Comparison of ENCODE assay signal across 19 cellular contexts in genomic region chr10:11609052-11609451, GRCh38. TPM values are rescaled to one million over a fixed set of nuclear protein-coding genes. Genes with fewer than 3 reads are reported as not detected.
DNase-seq lines count a peak whose midpoint lies in the region; ATAC-seq and TF ChIP-seq lines count a peak whose summit lies in the region.
"Had no signal": no experiment of that assay in that cellular context is flagged by ENCODE, and none has a peak within 500 bp of the region (broad histone marks: within the 10 kb centered on the region; RNA-seq: fewer than 3 reads in every experiment).

No MANE protein-coding gene starts in this region.

- H3K27me3 ChIP-seq in A673 (replicated peaks; ENCODE audit: insufficient read depth, low read depth, low read length, poor library complexity), result no peaks in the 10 kb centered on the region
- H3K27me3 ChIP-seq: foreskin keratinocyte, Peyer's patch, transverse colon had no signal

- H3K36me3 Mint-ChIP-seq in T-helper 17 cell (ENCODE audit: low read depth), result peaks cover 3% of the 10 kb centered on the region

- POLR2A ChIA-PET in A673 (lab: Charles Lee; ENCODE audit: low non-redundant PET), result no interaction called here

- H3K4me3 ChIP-seq in A673 (ENCODE audit: low read depth, low read length, poor library complexity, severe bottlenecking), result peak overlapping the region; percentile 95
- peak overlapping the region; percentile 33 for H3K4me3 ChIP-seq in GM12875 (ENCODE audit: low read depth, low read length)
- H3K4me3 ChIP-seq in mesodermal cell (ENCODE audit: extremely low read depth, insufficient read depth, low read length, poor library complexity, severe bottlenecking), result peak overlapping the region; percentile 61
- H3K4me3 ChIP-seq in foreskin fibroblast (ENCODE audit: low read depth in 1 of 2, low read length in 2 of 2), result no peak overlapping the region
- H3K4me3 ChIP-seq in mucosa of descending colon, result no peak overlapping the region
- H3K4me3 ChIP-seq: transverse colon had no signal

- TF ChIP-seq CTCF in A673 (conservative IDR thresholded peaks at IDR 0.05; ENCODE audit: low read depth, low read length), result no peak
- no peak for TF ChIP-seq CTCF in GM12875 (IDR thresholded peaks at IDR 0.05; ENCODE audit: borderline replicate concordance, insufficient read depth, low read depth, low read length)
- TF ChIP-seq CTCF in foreskin fibroblast (IDR thresholded peaks at IDR 0.05; ENCODE audit: low read depth, low read length), result no peak
- TF ChIP-seq CTCF in mucosa of descending colon (IDR thresholded peaks at IDR 0.05), result no peak

- peaks cover 23% of the 10 kb centered on the region for H3K4me1 Mint-ChIP-seq in T-helper 17 cell

- ATAC-seq in T-helper 17 cell (no peak), mucosa of descending colon (no peak), HG02678 (IDR thresholded peaks at IDR 0.05; ENCODE audit: unreplicated experiment) (no peak)
- ATAC-seq: foreskin keratinocyte had no signal

- BruUV-seq in A673 (replicated peaks; lab: Mats Ljungman, UMichigan), result no TSS peak

- DNase-seq in A673 (ENCODE audit: low spot score) (no peak), T-helper 17 cell (no peak), foreskin fibroblast (no peak), mucosa of descending colon (no peak)
- no peak for DNase-seq in activated CD4-positive, CD25-positive, alpha-beta regulatory T cell (lab: John Stamatoyannopoulos, UW)
- DNase-seq: ACHN; activated CD4-positive, alpha-beta T cell treated with anti-CD3 and anti-CD28 coated beads, Interleukin-2, amount 50 U/mL, for 1 hour; activated T-cell treated with anti-CD3 and anti-CD28 coated beads for 4 hours; aorta; foreskin keratinocyte; NCI-H2081 treated with DMSO at 0.1 percent for 48 hours; NCI-H524 treated with DMSO at 0.1 percent for 48 hours; Peyer's patch; posterior cingulate gyrus; transverse colon had no signal

- H3K27ac ChIP-seq in A673 (ENCODE audit: low read depth, low read length, poor library complexity, severe bottlenecking), result no peak overlapping the region
- no peak overlapping the region for H3K27ac ChIP-seq in mesodermal cell (ENCODE audit: low read depth, low read length, severe bottlenecking)
- H3K27ac ChIP-seq: foreskin keratinocyte had no signal

- CTCF ChIA-PET in A673 (lab: Charles Lee), result no interaction called here

- H3K4me1 ChIP-seq in A673 (ENCODE audit: insufficient read depth, low read length, poor library complexity, severe bottlenecking), result peaks cover 48% of the 10 kb centered on the region
- peaks cover under 1% of the 10 kb centered on the region for H3K4me1 ChIP-seq in mesodermal cell (ENCODE audit: control insufficient read depth, insufficient read depth, low read length, poor library complexity, severe bottlenecking)
- H3K4me1 ChIP-seq in mucosa of descending colon (ENCODE audit: low read depth), result peaks cover 18% of the 10 kb centered on the region

- H3K9me3 ChIP-seq in A673 (ENCODE audit: low read depth, low read length, poor library complexity, severe bottlenecking) (no peaks in the 10 kb centered on the region), T-helper 17 cell (ENCODE audit: control insufficient read depth, low read length, poor library complexity, severe bottlenecking) (no peaks in the 10 kb centered on the region), mesodermal cell (ENCODE audit: control insufficient read depth, low read length) (peaks cover 7% of the 10 kb centered on the region), mucosa of descending colon (no peaks in the 10 kb centered on the region)
- H3K9me3 ChIP-seq: Peyer's patch, transverse colon had no signal

- H3K27me3 Mint-ChIP-seq in T-helper 17 cell, result peaks cover 8% of the 10 kb centered on the region

- H3K36me3 ChIP-seq in A673 (ENCODE audit: insufficient read depth, low read length, poor library complexity, severe bottlenecking), result no peaks in the 10 kb centered on the region
- no peaks in the 10 kb centered on the region for H3K36me3 ChIP-seq in mesodermal cell (ENCODE audit: control insufficient read depth, insufficient read depth, low read length)
- no peaks in the 10 kb centered on the region for H3K36me3 ChIP-seq in mucosa of descending colon (ENCODE audit: low read depth)
- H3K36me3 ChIP-seq: Peyer's patch, transverse colon had no signal

- intact Hi-C loops in A673 (cut with micrococcal nuclease; ENCODE audit: unreplicated experiment) (loop anchor here (5.0 kb wide), 1 partner anchor 47 kb away; no protein-coding TSS in a partner anchor), mucosa of descending colon (cut with DNase I, micrococcal nuclease) (no loop called here)

- 86 to 93% methylated on average over 4 to 7 of the region's 7 CpGs for WGBS in mesodermal cell (ENCODE audit: insufficient coverage in 2 of 2), 2 experiments

- H3K27ac Mint-ChIP-seq in T-helper 17 cell, result peak overlapping the region; percentile 45
- H3K27ac Mint-ChIP-seq: activated naive CD4-positive, alpha-beta T cell treated with anti-CD3 and anti-CD28 coated beads for 36 hours had no signal

- H3K4me3 Mint-ChIP-seq in T-helper 17 cell, result peak overlapping the region; percentile 9

RNA-seq across cellular contexts. Expression of gene USP6NL, which starts 2.4 kb away (rescaled TPM):
- total RNA-seq in A673 (2021) (38.7 and 40.0 TPM in 2 replicates), T-helper 17 cell (1 to 10 TPM; 2.5 to 5.6 TPM), mucosa of descending colon (10 to 100 TPM; 14.6 to 20.0 (median 19.8) TPM)
- 25.4 TPM for polyA plus RNA-seq in mesodermal cell (2013, experiment 1 of 2)
- polyA plus RNA-seq in mesodermal cell (2013, experiment 2 of 2), result 25.8 TPM

Comparison
In these comparisons a context has a peak if more than half of its experiments do, and no peak if none do; other contexts are left out.
1. H3K4me3 ChIP-seq: peak in A673 (single experiment), GM12875 (single experiment) and mesodermal cell (single experiment); none in foreskin fibroblast (0 of 2) and mucosa of descending colon (single experiment).